Comparison of ENCODE assay signal across 14 cellular contexts in genomic region chr4:139986621-139987510, GRCh38.
DNase-seq lines count a peak whose midpoint lies in the region; ATAC-seq and TF ChIP-seq lines count a peak whose summit lies in the region.
"Had no signal": no experiment of that assay in that cellular context is flagged by ENCODE, and none has a peak within 500 bp of the region (broad histone marks: within the 10 kb centered on the region; RNA-seq: fewer than 3 reads in every experiment).

No MANE protein-coding gene starts in this region.

- TF ChIP-seq CTCF in AG10803 (conservative IDR thresholded peaks at IDR 0.05; ENCODE audit: low read length) (no peak), esophagus muscularis mucosa (IDR thresholded peaks at IDR 0.05) (no peak), omental fat pad (IDR thresholded peaks at IDR 0.05) (no peak), GM20000 (IDR thresholded peaks at IDR 0.05; ENCODE audit: extremely low read depth, missing control alignments) (no peak)

- TF ChIP-seq POLR2A in esophagus muscularis mucosa (IDR thresholded peaks at IDR 0.05; ENCODE audit: low read depth) = no peak

- H3K9me3 Mint-ChIP-seq in activated T-helper 1 cell treated with anti-CD3 and anti-CD28 coated beads, Interleukin-12 subunit alpha, Interleukin-12 subunit beta, Interleukin-2, Interleukin-4 antibody, amounts not matched to agents 30 ng/mL and 10 ng/mL and 1 ng/mL, durations not matched to agents 14 hours and 24 hours and 36 hours = no peaks in the 10 kb centered on the region
- H3K9me3 Mint-ChIP-seq in activated T-helper 2 cell treated with anti-CD3 and anti-CD28 coated beads, Interferon-gamma antibody, Interleukin-2, Interleukin-4, amounts not matched to agents 10 μg/mL and 5 μg/mL and 100 μg/mL, durations not matched to agents 14 hours and 24 hours and 36 hours = no peaks in the 10 kb centered on the region
- H3K9me3 Mint-ChIP-seq: activated naive CD4-positive, alpha-beta T cell treated with anti-CD3 and anti-CD28 coated beads, Interleukin-2, amount 50 U/mL, for 24 hours had no signal

- H3K9me3 ChIP-seq in esophagus muscularis mucosa = no peaks in the 10 kb centered on the region

- no peaks in the 10 kb centered on the region for H3K36me3 Mint-ChIP-seq in activated T-helper 1 cell treated with anti-CD3 and anti-CD28 coated beads, Interleukin-12 subunit alpha, Interleukin-12 subunit beta, Interleukin-2, Interleukin-4 antibody, amounts not matched to agents 30 ng/mL and 10 ng/mL and 1 ng/mL, durations not matched to agents 14 hours and 24 hours and 36 hours (ENCODE audit: low read depth)
- no peaks in the 10 kb centered on the region for H3K36me3 Mint-ChIP-seq in activated T-helper 2 cell treated with anti-CD3 and anti-CD28 coated beads, Interferon-gamma antibody, Interleukin-2, Interleukin-4, amounts not matched to agents 10 μg/mL and 5 μg/mL and 100 μg/mL, durations not matched to agents 14 hours and 24 hours and 36 hours (ENCODE audit: low read depth)

- peaks cover 11% of the 10 kb centered on the region for H3K27me3 Mint-ChIP-seq in activated T-helper 1 cell treated with anti-CD3 and anti-CD28 coated beads, Interleukin-12 subunit alpha, Interleukin-12 subunit beta, Interleukin-2, Interleukin-4 antibody, amounts not matched to agents 30 ng/mL and 10 ng/mL and 1 ng/mL, durations not matched to agents 14 hours and 24 hours and 36 hours (ENCODE audit: insufficient read depth)
- peaks cover 23% of the 10 kb centered on the region for H3K27me3 Mint-ChIP-seq in activated T-helper 2 cell treated with anti-CD3 and anti-CD28 coated beads, Interferon-gamma antibody, Interleukin-2, Interleukin-4, amounts not matched to agents 10 μg/mL and 5 μg/mL and 100 μg/mL, durations not matched to agents 14 hours and 24 hours and 36 hours (ENCODE audit: low read depth)
- H3K27me3 Mint-ChIP-seq: activated naive CD4-positive, alpha-beta T cell treated with anti-CD3 and anti-CD28 coated beads, Interleukin-2, amount 50 U/mL, for 24 hours had no signal

- H3K4me1 ChIP-seq in esophagus muscularis mucosa = peaks cover 19 to 57% (median 43%) of the 10 kb centered on the region in 4 donors

- intact Hi-C loops in esophagus muscularis mucosa (cut with DNase I) = no loop called here
- intact Hi-C loops in activated T-helper 1 cell treated with anti-CD3 and anti-CD28 coated beads, Interleukin-12 subunit alpha, Interleukin-12 subunit beta, Interleukin-2, Interleukin-4 antibody, amounts not matched to agents 30 ng/mL and 10 ng/mL and 1 ng/mL, durations not matched to agents 14 hours and 24 hours and 36 hours (cut with micrococcal nuclease) = no loop called here
- intact Hi-C loops in activated T-helper 2 cell treated with anti-CD3 and anti-CD28 coated beads, Interferon-gamma antibody, Interleukin-2, Interleukin-4, amounts not matched to agents 10 μg/mL and 5 μg/mL and 100 μg/mL, durations not matched to agents 14 hours and 24 hours and 36 hours (cut with micrococcal nuclease) = no loop called here

- no peak overlapping the region for H3K4me3 ChIP-seq in AG10803 (ENCODE audit: low read length)
- H3K4me3 ChIP-seq in esophagus muscularis mucosa = no peak overlapping the region

- no peaks in the 10 kb centered on the region for H3K27me3 ChIP-seq in esophagus muscularis mucosa
- H3K27me3 ChIP-seq: dorsolateral prefrontal cortex had no signal

- peak overlapping the region; percentile 71 to 80 (median 76) for H3K27ac ChIP-seq in esophagus muscularis mucosa (replicated peaks in 1 of 4)

- TF ChIP-seq EP300 in esophagus muscularis mucosa (IDR thresholded peaks at IDR 0.05) = peak; percentile 74

- WGBS in esophagus muscularis mucosa = 47% methylated on average over 13 of the region's 13 CpGs

- H3K27ac Mint-ChIP-seq in activated T-helper 1 cell treated with anti-CD3 and anti-CD28 coated beads, Interleukin-12 subunit alpha, Interleukin-12 subunit beta, Interleukin-2, Interleukin-4 antibody, amounts not matched to agents 30 ng/mL and 10 ng/mL and 1 ng/mL, durations not matched to agents 14 hours and 24 hours and 36 hours = no peak overlapping the region
- H3K27ac Mint-ChIP-seq in activated T-helper 2 cell treated with anti-CD3 and anti-CD28 coated beads, Interferon-gamma antibody, Interleukin-2, Interleukin-4, amounts not matched to agents 10 μg/mL and 5 μg/mL and 100 μg/mL, durations not matched to agents 14 hours and 24 hours and 36 hours = no peak overlapping the region
- H3K27ac Mint-ChIP-seq: activated naive CD4-positive, alpha-beta T cell treated with anti-CD3 and anti-CD28 coated beads, Interleukin-2, amount 50 U/mL, for 24 hours had no signal

- peaks cover 12% of the 10 kb centered on the region for H3K4me1 Mint-ChIP-seq in activated T-helper 1 cell treated with anti-CD3 and anti-CD28 coated beads, Interleukin-12 subunit alpha, Interleukin-12 subunit beta, Interleukin-2, Interleukin-4 antibody, amounts not matched to agents 30 ng/mL and 10 ng/mL and 1 ng/mL, durations not matched to agents 14 hours and 24 hours and 36 hours (ENCODE audit: low read depth)
- peaks cover 12% of the 10 kb centered on the region for H3K4me1 Mint-ChIP-seq in activated T-helper 2 cell treated with anti-CD3 and anti-CD28 coated beads, Interferon-gamma antibody, Interleukin-2, Interleukin-4, amounts not matched to agents 10 μg/mL and 5 μg/mL and 100 μg/mL, durations not matched to agents 14 hours and 24 hours and 36 hours (ENCODE audit: low read depth)

- no peaks in the 10 kb centered on the region for H3K36me3 ChIP-seq in esophagus muscularis mucosa

- DNase-seq in AG10803 (ENCODE audit: low read depth) (peak; percentile 31), NCI-H2081 (lab: John Stamatoyannopoulos, UW) (peak; percentile 69 to 89), esophagus muscularis mucosa (ENCODE audit: extremely low spot score) (no peak), omental fat pad (ENCODE audit: low spot score) (no peak), GM20000 (ENCODE audit: low spot score) (no peak), NOMO-1 (lab: John Stamatoyannopoulos, UW; ENCODE audit: unreplicated experiment in 2 of 2) (no peak)
- no peak for DNase-seq in activated T-helper 1 cell treated with anti-CD3 and anti-CD28 coated beads, Interleukin-12 subunit alpha, Interleukin-12 subunit beta, Interleukin-2, Interleukin-4 antibody, amounts not matched to agents 30 ng/mL and 10 ng/mL and 1 ng/mL, durations not matched to agents 14 hours and 24 hours and 36 hours (ENCODE audit: low spot score)
- no peak for DNase-seq in activated T-helper 2 cell treated with anti-CD3 and anti-CD28 coated beads, Interferon-gamma antibody, Interleukin-2, Interleukin-4, amounts not matched to agents 10 μg/mL and 5 μg/mL and 100 μg/mL, durations not matched to agents 14 hours and 24 hours and 36 hours (ENCODE audit: low spot score)
- DNase-seq: activated CD8-positive, alpha-beta memory T cell treated with anti-CD3 and anti-CD28 coated beads for 24 hours; left colon; MV-4-11 had no signal

- ATAC-seq in omental fat pad (ENCODE audit: low FRiP score) = peak; percentile 62
- ATAC-seq: HCT116, left colon had no signal

- H3K4me3 Mint-ChIP-seq in activated T-helper 1 cell treated with anti-CD3 and anti-CD28 coated beads, Interleukin-12 subunit alpha, Interleukin-12 subunit beta, Interleukin-2, Interleukin-4 antibody, amounts not matched to agents 30 ng/mL and 10 ng/mL and 1 ng/mL, durations not matched to agents 14 hours and 24 hours and 36 hours = no peak overlapping the region
- H3K4me3 Mint-ChIP-seq in activated T-helper 2 cell treated with anti-CD3 and anti-CD28 coated beads, Interferon-gamma antibody, Interleukin-2, Interleukin-4, amounts not matched to agents 10 μg/mL and 5 μg/mL and 100 μg/mL, durations not matched to agents 14 hours and 24 hours and 36 hours (ENCODE audit: low read depth) = no peak overlapping the region
- H3K4me3 Mint-ChIP-seq: activated naive CD4-positive, alpha-beta T cell treated with anti-CD3 and anti-CD28 coated beads, Interleukin-2, amount 50 U/mL, for 24 hours had no signal

Comparison
In these comparisons a context has a peak if more than half of its experiments do, and no peak if none do; other contexts are left out.
1. DNase-seq: peak in AG10803 (single experiment) and NCI-H2081 (2 of 2); none in esophagus muscularis mucosa (single experiment), omental fat pad (single experiment), GM20000 (single experiment), activated T-helper 1 cell treated with anti-CD3 and anti-CD28 coated beads, Interleukin-12 subunit alpha, Interleukin-12 subunit beta, Interleukin-2, Interleukin-4 antibody, amounts not matched to agents 30 ng/mL and 10 ng/mL and 1 ng/mL, durations not matched to agents 14 hours and 24 hours and 36 hours (single experiment), activated T-helper 2 cell treated with anti-CD3 and anti-CD28 coated beads, Interferon-gamma antibody, Interleukin-2, Interleukin-4, amounts not matched to agents 10 μg/mL and 5 μg/mL and 100 μg/mL, durations not matched to agents 14 hours and 24 hours and 36 hours (single experiment) and NOMO-1 (0 of 2).